ENCODE assay signal across 8 cellular contexts in genomic region chr5:98750693-98751092, GRCh38. TPM values are rescaled to one million over a fixed set of nuclear protein-coding genes. Genes with fewer than 3 reads are reported as not detected.
DNase-seq lines count a peak whose midpoint lies in the region; ATAC-seq and TF ChIP-seq lines count a peak whose summit lies in the region.

No MANE protein-coding gene starts in this region.

- H3K4me3 ChIP-seq in GM23248, result no peak overlapping the region
- H3K4me3 ChIP-seq in OCI-LY1 (ENCODE audit: low read depth, low read length, poor library complexity, severe bottlenecking), result no peak overlapping the region
- no peak overlapping the region for H3K4me3 ChIP-seq in adrenal gland

- ATAC-seq in T-helper 17 cell, result no peak
- no peak for ATAC-seq in HG03108 (IDR thresholded peaks at IDR 0.05; ENCODE audit: unreplicated experiment)

- peak; percentile 13 for DNase-seq in GM23248
- DNase-seq in kidney tubule cell (ENCODE audit: low spot score), result peak; percentile 42
- DNase-seq in T-helper 17 cell, result no peak
- DNase-seq in DMS79 treated with DMSO at 0.1 percent for 48 hours (lab: John Stamatoyannopoulos, UW), result no peak
- DNase-seq in adrenal gland, result no peak

- H3K27ac Mint-ChIP-seq in T-helper 17 cell, result no peak overlapping the region

- H3K4me1 ChIP-seq in GM23248 (ENCODE audit: insufficient read depth), result peaks cover 2% of the 10 kb centered on the region
- H3K4me1 ChIP-seq in OCI-LY1 (ENCODE audit: insufficient read depth, low read length, severe bottlenecking), result no peaks in the 10 kb centered on the region
- H3K4me1 ChIP-seq in adrenal gland (replicated peaks in 1 of 2), result no peaks in the 10 kb centered on the region

- H3K36me3 ChIP-seq in GM23248 (ENCODE audit: low read depth) (no peaks in the 10 kb centered on the region), OCI-LY1 (ENCODE audit: insufficient read depth, low read length) (no peaks in the 10 kb centered on the region), adrenal gland (replicated peaks in 1 of 2) (no peaks in the 10 kb centered on the region)

- H3K9me2 ChIP-seq in GM23248 (ENCODE audit: insufficient read depth) (no peaks in the 10 kb centered on the region; the same call in 1 of the 2 replicates), OCI-LY1 (ENCODE audit: low read depth, low read length) (no peaks in the 10 kb centered on the region)

- no peak overlapping the region for H2AFZ ChIP-seq in GM23248
- H2AFZ ChIP-seq in OCI-LY1 (ENCODE audit: low read length), result no peak overlapping the region

- H3K9me3 ChIP-seq in GM23248 (ENCODE audit: low read depth), result no peaks in the 10 kb centered on the region
- H3K9me3 ChIP-seq in OCI-LY1 (ENCODE audit: low read length), result no peaks in the 10 kb centered on the region
- no peaks in the 10 kb centered on the region for H3K9me3 ChIP-seq in T-helper 17 cell (ENCODE audit: control insufficient read depth, low read length, poor library complexity, severe bottlenecking)
- no peaks in the 10 kb centered on the region for H3K9me3 ChIP-seq in adrenal gland (replicated peaks in 1 of 3)

- no peak overlapping the region for H3K27ac ChIP-seq in GM23248
- H3K27ac ChIP-seq in OCI-LY1 (ENCODE audit: low read depth, low read length, poor library complexity, severe bottlenecking), result no peak overlapping the region
- no peak overlapping the region for H3K27ac ChIP-seq in adrenal gland

- H3K36me3 Mint-ChIP-seq in T-helper 17 cell (ENCODE audit: low read depth), result no peaks in the 10 kb centered on the region

- 86 to 87% methylated on average over 4 of the region's 4 CpGs for WGBS in GM23248 (ENCODE audit: low coverage in 1 of 2, low lambda C conversion rate in 2 of 2, missing lambda C conversion rate in 2 of 2), 2 experiments
- WGBS in adrenal gland, 4 donors, result 83 to 92% (median 86%) methylated on average over 4 of the region's 4 CpGs

- intact Hi-C loops in adrenal gland (cut with DNase I), result no loop called here

- TF ChIP-seq POLR2A in adrenal gland (IDR thresholded peaks at IDR 0.05), result no peak

- H3F3A ChIP-seq in GM23248 (ENCODE audit: insufficient read depth) (peaks cover 9% of the 10 kb centered on the region), OCI-LY1 (ENCODE audit: insufficient read depth, low read length) (no peaks in the 10 kb centered on the region)

- no peak overlapping the region for H3K4me2 ChIP-seq in GM23248 (ENCODE audit: unreplicated experiment)
- H3K4me2 ChIP-seq in OCI-LY1 (ENCODE audit: low read length), result no peak overlapping the region

- H3K27me3 ChIP-seq in GM23248 (replicated peaks; ENCODE audit: insufficient read depth) (no peaks in the 10 kb centered on the region), OCI-LY1 (ENCODE audit: insufficient read depth, low read length) (no peaks in the 10 kb centered on the region), adrenal gland (no peaks in the 10 kb centered on the region)

- in situ Hi-C loops in GM23248 (cut with MboI), result no loop called here

- no peak overlapping the region for H3K4me3 Mint-ChIP-seq in T-helper 17 cell

- H3K79me2 ChIP-seq in GM23248 (ENCODE audit: insufficient read depth) (no peaks in the 10 kb centered on the region), OCI-LY1 (ENCODE audit: insufficient read depth, low read length) (no peaks in the 10 kb centered on the region)

- H3K27me3 Mint-ChIP-seq in T-helper 17 cell, result peaks cover 17% of the 10 kb centered on the region

- peak; percentile 38; the same call in 1 of the 2 replicates for TF ChIP-seq CTCF in GM12874 (IDR thresholded peaks at IDR 0.05; ENCODE audit: insufficient read depth, low read depth, low read length)
- TF ChIP-seq CTCF in OCI-LY1 (IDR thresholded peaks at IDR 0.05; ENCODE audit: low read length), result peak; percentile 52
- TF ChIP-seq CTCF in adrenal gland (IDR thresholded peaks at IDR 0.05), result peak in 2 of 6 experiments; percentile 26 to 30

- H3K9ac ChIP-seq in GM23248 (no peak overlapping the region), OCI-LY1 (ENCODE audit: low read length) (no peak overlapping the region)

- H4K20me1 ChIP-seq in GM23248 (ENCODE audit: insufficient read depth) (no peaks in the 10 kb centered on the region), OCI-LY1 (ENCODE audit: insufficient read depth, low read length) (no peaks in the 10 kb centered on the region)

- peaks cover 3% of the 10 kb centered on the region for H3K4me1 Mint-ChIP-seq in T-helper 17 cell

RNA-seq across cellular contexts. Expression of gene RGMB, which starts 22.8 kb away (rescaled TPM):
- total RNA-seq in GM23248 (2014; rRNA removed; shearing (Covaris generic)), result 195 and 201 TPM in 2 replicates
- polyA plus RNA-seq in GM23248 (2016; fragmentation: Nextera tagmentation; extraction: Ambion mirVana) (145 and 150 TPM in 2 replicates), adrenal gland (1 to 10 TPM; 1.0 to 8.0 (median 1.8) TPM)
- total RNA-seq in T-helper 17 cell (10 to 100 TPM; 13.7 to 15.0 TPM), adrenal gland (10 to 100 TPM in 4 of 8 donors, 1 to 10 TPM in 4; 7.1 to 14.4 (median 10.6) TPM)

Comparison
In these comparisons a context has a peak if more than half of its experiments do, and no peak if none do; other contexts are left out.
1. DNase-seq: peak in GM23248 (single experiment) and kidney tubule cell (single experiment); none in T-helper 17 cell (0 of 3), DMS79 treated with DMSO at 0.1 percent for 48 hours (single experiment) and adrenal gland (0 of 7).
2. RNA of gene RGMB, which starts 22.8 kb away (total RNA-seq): 195 to 201 TPM in GM23248; 13.7 to 15.0 TPM in T-helper 17 cell and 7.1 to 14.4 TPM in adrenal gland; every median in the first group is over 10 times any median in the second.